Comparison of ENCODE assay signal across 10 cellular contexts in genomic region chr10:11602919-11603523, GRCh38. TPM values are rescaled to one million over a fixed set of nuclear protein-coding genes. Genes with fewer than 3 reads are reported as not detected.
DNase-seq lines count a peak whose midpoint lies in the region; ATAC-seq, FAIRE-seq and TF ChIP-seq lines count a peak whose summit lies in the region.
"Had no signal": no experiment of that assay in that cellular context is flagged by ENCODE, and none has a peak within 500 bp of the region (broad histone marks: within the 10 kb centered on the region; RNA-seq: fewer than 3 reads in every experiment).

No MANE protein-coding gene starts in this region.

- no peak for FAIRE-seq in GM12878 (lab: Jason Lieb, UNC)

- in situ Hi-C loops in mammary epithelial cell (cut with MboI; ENCODE audit: low sequenced_read_pairs in 2 of 2) (no loop called here), GM12878 (cut with MboI) (no loop called here), ACHN (cut with HindIII; ENCODE audit: low pct_ligation_motif_present, low pct_unique_long_range_greater_than_20kb, low sequenced_read_pairs) (no loop called here)

- H4K20me1 ChIP-seq in mammary epithelial cell (ENCODE audit: insufficient read depth, low read length) (no peaks in the 10 kb centered on the region), GM12878 (ENCODE audit: control insufficient read depth, insufficient read depth) (no peaks in the 10 kb centered on the region)

- POLR2A ChIA-PET in MCF 10A (lab: Yijun Ruan, JAX) = interaction anchor here (2.1 kb wide), 1 partner anchor 9 kb away, joined by 6 read pairs; the partner anchor contains the start of gene USP6NL
- POLR2A ChIA-PET in GM12878 (lab: Charles Lee) = interaction anchor here (1.3 to 1.7 kb wide), 5 partner anchors 8 to 83 kb away, joined by 3 to 8 read pairs (median 3); no protein-coding TSS in a partner anchor

- no peak overlapping the region for H3K4me2 ChIP-seq in mammary epithelial cell (ENCODE audit: insufficient read depth, low read depth, low read length)
- peak overlapping the region; percentile 64 for H3K4me2 ChIP-seq in GM12878 (ENCODE audit: control insufficient read depth, insufficient read depth)

- no peak overlapping the region for H3K27ac Mint-ChIP-seq in MCF 10A (ENCODE audit: low read depth, unreplicated experiment)
- peak overlapping the region; percentile 42 for H3K27ac Mint-ChIP-seq in stimulated activated naive B cell treated with anti-CD40 and anti-IgM and Interleukin-4, amounts not matched to agents 10 μg/mL and 1 μg/mL and 100 μg/mL, for 72 hours
- H3K27ac Mint-ChIP-seq in activated naive CD4-positive, alpha-beta T cell treated with anti-CD3 and anti-CD28 coated beads for 36 hours = no peak overlapping the region

- DNase-seq in mammary epithelial cell (peak; percentile 19), MCF 10A (ENCODE audit: unreplicated experiment) (no peak), HuH-7 (ENCODE audit: low spot score) (peak; percentile 56), GM12878 (ENCODE audit: low read depth, low spot score) (peak; percentile 67), ACHN (no peak)
- no peak for DNase-seq in stimulated activated naive B cell treated with anti-CD40 and anti-IgM and Interleukin-4, amounts not matched to agents 10 μg/mL and 1 μg/mL and 100 μg/mL, for 72 hours
- DNase-seq in activated naive CD4-positive, alpha-beta T cell treated with anti-CD3 and anti-CD28 coated beads for 36 hours = no peak

- BruUV-seq in mammary epithelial cell (replicated peaks; lab: Mats Ljungman, UMichigan) = no TSS peak
- no TSS peak for BruUV-seq in MCF 10A (replicated peaks; lab: Mats Ljungman, UMichigan)
- BruUV-seq in GM12878 (replicated peaks; lab: Mats Ljungman, UMichigan) = no TSS peak

- H3K79me2 ChIP-seq in mammary epithelial cell (ENCODE audit: insufficient read depth, low read length) (peaks cover 91% of the 10 kb centered on the region), GM12878 (ENCODE audit: control insufficient read depth, insufficient read depth, low read length) (peaks cover 99% of the 10 kb centered on the region)

- intact Hi-C loops in mammary epithelial cell (cut with micrococcal nuclease) = no loop called here
- intact Hi-C loops in MCF 10A (cut with micrococcal nuclease) = no loop called here
- intact Hi-C loops in GM12878 (cut with micrococcal nuclease; ENCODE audit: unreplicated experiment) = loop anchor here (2.0 to 10.0 kb wide), 2 partner anchors 86 to 438 kb away; no protein-coding TSS in a partner anchor
- intact Hi-C loops in activated naive CD4-positive, alpha-beta T cell treated with anti-CD3 and anti-CD28 coated beads for 36 hours (cut with micrococcal nuclease) = no loop called here

- H3K4me1 ChIP-seq in mammary epithelial cell (ENCODE audit: insufficient read depth, low read length) (no peaks in the 10 kb centered on the region), GM12878 (ENCODE audit: control insufficient read depth, insufficient read depth, low read length) (peaks cover 45% of the 10 kb centered on the region)

- RAD21 ChIA-PET in GM12878 (lab: Charles Lee; ENCODE audit: unreplicated experiment) = interaction anchor here (1.2 to 6.0 kb wide), 5 partner anchors 9 to 78 kb away, joined by 4 to 32 read pairs (median 5); no protein-coding TSS in a partner anchor

- H3K4me3 Mint-ChIP-seq in MCF 10A (ENCODE audit: unreplicated experiment) = no peak overlapping the region
- no peak overlapping the region for H3K4me3 Mint-ChIP-seq in stimulated activated naive B cell treated with anti-CD40 and anti-IgM and Interleukin-4, amounts not matched to agents 10 μg/mL and 1 μg/mL and 100 μg/mL, for 72 hours
- no peak overlapping the region for H3K4me3 Mint-ChIP-seq in activated naive CD4-positive, alpha-beta T cell treated with anti-CD3 and anti-CD28 coated beads for 36 hours

- dilution Hi-C loops in mammary epithelial cell (cut with HindIII; ENCODE audit: low sequenced_read_pairs) = loop anchor here (5.0 kb wide), 2 partner anchors 41 to 71 kb away; no protein-coding TSS in a partner anchor

- H3K9ac ChIP-seq in mammary epithelial cell (ENCODE audit: insufficient read depth, low read length) (no peak overlapping the region), GM12878 (ENCODE audit: control insufficient read depth, insufficient read depth, low read length) (peak overlapping the region; percentile 24)

- SMC1A ChIA-PET in GM12878 (lab: Charles Lee; ENCODE audit: uncharacterized antibody, unreplicated experiment) = interaction anchor here (1.1 to 4.6 kb wide), 17 partner anchors 9 to 88 kb away, joined by 3 to 26 read pairs (median 5); no protein-coding TSS in a partner anchor

- CTCF ChIA-PET in mammary epithelial cell (lab: Charles Lee; ENCODE audit: low non-redundant PET) = no interaction called here
- CTCF ChIA-PET in MCF 10A (lab: Yijun Ruan, JAX) = interaction anchor here (0.6 to 1.3 kb wide), 3 partner anchors 11 to 122 kb away, joined by 3 read pairs; no protein-coding TSS in a partner anchor
- CTCF ChIA-PET in GM12878 (lab: Yijun Ruan, JAX) = interaction anchor here (0.6 to 1.4 kb wide), 4 partner anchors 49 to 96 kb away, joined by 3 read pairs; no protein-coding TSS in a partner anchor
- CTCF ChIA-PET in activated naive CD4-positive, alpha-beta T cell treated with anti-CD3 and anti-CD28 coated beads for 36 hours (lab: Charles Lee) = interaction anchor here (1.0 kb wide), 1 partner anchor 23 kb away, joined by 3 read pairs; no protein-coding TSS in a partner anchor

- H2AFZ ChIP-seq in mammary epithelial cell (ENCODE audit: low read depth, low read length) = no peak overlapping the region
- H2AFZ ChIP-seq in GM12878 (ENCODE audit: control insufficient read depth, low read depth, low read length) = no peak overlapping the region

- H3K9me3 ChIP-seq in mammary epithelial cell (replicated peaks; ENCODE audit: insufficient read depth, low read length) = no peaks in the 10 kb centered on the region
- no peaks in the 10 kb centered on the region; the same call in 2 of the 3 replicates for H3K9me3 ChIP-seq in GM12878 (replicated peaks; ENCODE audit: control insufficient read depth, insufficient read depth, low read length)

- no peak for TF ChIP-seq POLR2A in GM12878 (IDR thresholded peaks at IDR 0.05; ENCODE audit: low read depth, low read length)

- H3K36me3 Mint-ChIP-seq in MCF 10A (ENCODE audit: insufficient read depth, unreplicated experiment) = peaks cover 5% of the 10 kb centered on the region
- peaks cover 7 to 11% of the 10 kb centered on the region in 2 donors for H3K36me3 Mint-ChIP-seq in stimulated activated naive B cell treated with anti-CD40 and anti-IgM and Interleukin-4, amounts not matched to agents 10 μg/mL and 1 μg/mL and 100 μg/mL, for 72 hours
- H3K36me3 Mint-ChIP-seq in activated naive CD4-positive, alpha-beta T cell treated with anti-CD3 and anti-CD28 coated beads for 36 hours (ENCODE audit: low read depth) = no peaks in the 10 kb centered on the region

- ATAC-seq in GM12878 (peak; percentile 62), GM21381 (IDR thresholded peaks at IDR 0.05; ENCODE audit: unreplicated experiment) (no peak)
- peak; percentile 59 to 60 for ATAC-seq in stimulated activated naive B cell treated with anti-CD40 and anti-IgM and Interleukin-4, amounts not matched to agents 10 μg/mL and 1 μg/mL and 100 μg/mL, for 72 hours (replicated peaks)

- H3K36me3 ChIP-seq in mammary epithelial cell (ENCODE audit: insufficient read depth, low read length) (no peaks in the 10 kb centered on the region), GM12878 (ENCODE audit: control insufficient read depth in 2 of 2, insufficient read depth in 2 of 2, low read length in 1 of 2) (no peaks in the 10 kb centered on the region)

- H3K4me3 ChIP-seq in mammary epithelial cell (replicated peaks in 1 of 3; ENCODE audit: insufficient read depth in 1 of 3, low read depth in 2 of 3, low read length in 3 of 3) = no peak overlapping the region
- H3K4me3 ChIP-seq in GM12878 = peak overlapping the region; percentile 54

- H3K9me3 Mint-ChIP-seq in MCF 10A (ENCODE audit: unreplicated experiment) = no peaks in the 10 kb centered on the region
- H3K9me3 Mint-ChIP-seq in stimulated activated naive B cell treated with anti-CD40 and anti-IgM and Interleukin-4, amounts not matched to agents 10 μg/mL and 1 μg/mL and 100 μg/mL, for 72 hours = no peaks in the 10 kb centered on the region
- H3K9me3 Mint-ChIP-seq in activated naive CD4-positive, alpha-beta T cell treated with anti-CD3 and anti-CD28 coated beads for 36 hours = no peaks in the 10 kb centered on the region

- peak; percentile 51 to 59; a peak in 2 of 4 replicates for TF ChIP-seq EP300 in GM12878 (IDR thresholded peaks at IDR 0.05; ENCODE audit: borderline replicate concordance in 1 of 2, control insufficient read depth in 1 of 2, low read depth in 2 of 2, low read length in 2 of 2)

- 83% methylated on average over 6 of the region's 7 CpGs for WGBS in mammary epithelial cell (ENCODE audit: low coverage, missing lambda C conversion rate)
- 14% methylated on average over 7 of the region's 7 CpGs for WGBS in GM12878 (ENCODE audit: insufficient coverage, insufficient replicate concordance, low lambda C conversion rate, missing lambda C conversion rate)

- peaks cover 7% of the 10 kb centered on the region for H3K4me1 Mint-ChIP-seq in MCF 10A (ENCODE audit: insufficient read depth, unreplicated experiment)
- H3K4me1 Mint-ChIP-seq in stimulated activated naive B cell treated with anti-CD40 and anti-IgM and Interleukin-4, amounts not matched to agents 10 μg/mL and 1 μg/mL and 100 μg/mL, for 72 hours = peaks cover 32 to 77% of the 10 kb centered on the region in 2 donors
- H3K4me1 Mint-ChIP-seq in activated naive CD4-positive, alpha-beta T cell treated with anti-CD3 and anti-CD28 coated beads for 36 hours (ENCODE audit: low read depth) = peaks cover 59% of the 10 kb centered on the region

- H3K27me3 ChIP-seq in mammary epithelial cell (ENCODE audit: insufficient read depth, low read length) (no peaks in the 10 kb centered on the region), GM12878 (replicated peaks in 1 of 2; ENCODE audit: control insufficient read depth in 2 of 2, insufficient read depth in 2 of 2, low read length in 1 of 2) (no peaks in the 10 kb centered on the region)

- no peak for TF ChIP-seq RAD21 in GM12878 (IDR thresholded peaks at IDR 0.05; ENCODE audit: insufficient read depth, low read depth, low read length)

- TF ChIP-seq CTCF in mammary epithelial cell (conservative IDR thresholded peaks at IDR 0.05 in 1 of 2, IDR thresholded peaks at IDR 0.05 in 1 of 2; ENCODE audit: extremely low read depth in 1 of 2, insufficient read depth in 1 of 2, low read depth in 1 of 2, low read length in 2 of 2) (no peak), MCF 10A (IDR thresholded peaks at IDR 0.05; ENCODE audit: unreplicated experiment) (no peak), GM12878 (IDR thresholded peaks at IDR 0.05 in 2 of 3, conservative IDR thresholded peaks at IDR 0.05 in 1 of 3; ENCODE audit: control insufficient read depth in 2 of 3, extremely low read depth in 1 of 3, insufficient read depth in 1 of 3, low read depth in 3 of 3, low read length in 3 of 3) (no peak)

- no peaks in the 10 kb centered on the region for H3K27me3 Mint-ChIP-seq in MCF 10A (ENCODE audit: insufficient read depth, unreplicated experiment)
- no peaks in the 10 kb centered on the region for H3K27me3 Mint-ChIP-seq in stimulated activated naive B cell treated with anti-CD40 and anti-IgM and Interleukin-4, amounts not matched to agents 10 μg/mL and 1 μg/mL and 100 μg/mL, for 72 hours
- no peaks in the 10 kb centered on the region for H3K27me3 Mint-ChIP-seq in activated naive CD4-positive, alpha-beta T cell treated with anti-CD3 and anti-CD28 coated beads for 36 hours (ENCODE audit: low read depth)
- H3K27me3 Mint-ChIP-seq: brain had no signal

- H3K27ac ChIP-seq in mammary epithelial cell (ENCODE audit: insufficient read depth, low read depth, low read length) = no peak overlapping the region
- peak overlapping the region; percentile 64 for H3K27ac ChIP-seq in GM12878 (ENCODE audit: control insufficient read depth, insufficient read depth)
- H3K27ac ChIP-seq: C4-2B had no signal

RNA-seq across cellular contexts. Expression of gene USP6NL, which starts 8.4 kb away (rescaled TPM):
- 10 to 100 TPM; 12.2 to 13.9 TPM for total RNA-seq in mammary epithelial cell
- polyA plus RNA-seq in mammary epithelial cell = 7.2 TPM
- polyA minus RNA-seq in mammary epithelial cell = 13.4 TPM
- total RNA-seq in MCF 10A (2022) = 19.0 and 19.2 TPM in 2 replicates
- total RNA-seq in GM12878 (2013; cell fraction: nucleolus; rRNA removed) = 37.0 and 39.1 TPM in 2 replicates
- total RNA-seq in GM12878 (2014; rRNA removed) = 25.8 and 32.1 TPM in 2 replicates
- total RNA-seq in GM12878 (2014; rRNA removed; fragmentation: Illumina TruSeq; extraction: Trizol) = 21.7 and 22.2 TPM in 2 replicates
- 25.0 and 27.7 TPM in 2 replicates for total RNA-seq in GM12878 (2021)
- polyA plus RNA-seq in GM12878 (2011; ENCODE audit: low read depth) = 10.1 TPM
- polyA plus RNA-seq in GM12878 (2011; rRNA removed) = 12.1 and 13.3 TPM in 2 replicates
- 8.0 and 9.9 TPM in 2 replicates for polyA plus RNA-seq in GM12878 (2011; cell fraction: cytosol; rRNA removed)
- polyA plus RNA-seq in GM12878 (2011; cell fraction: nucleus; rRNA removed) = 9.6 and 12.0 TPM in 2 replicates
- 14.8 and 19.1 TPM in 2 replicates for polyA plus RNA-seq in GM12878 (2012)
- polyA plus RNA-seq in GM12878 (2014; fragmentation: Illumina TruSeq; extraction: Trizol) = 22.5 and 24.0 TPM in 2 replicates
- polyA plus RNA-seq in GM12878 (2014; fragmentation: Nextera tagmentation; extraction: Ambion mirVana) = 1 to 10 TPM; 4.0 to 6.5 TPM
- polyA plus RNA-seq in GM12878 (2014; rRNA removed) = 19.2 and 21.5 TPM in 2 replicates
- 10 to 100 TPM; 12.5 to 14.9 TPM for polyA plus RNA-seq in GM12878 (2016; fragmentation: Nextera tagmentation; extraction: Ambion mirVana)
- polyA minus RNA-seq in GM12878 (2011; rRNA and poly(A)+ RNA removed) = 12.3 and 14.9 TPM in 2 replicates
- 4.0 and 5.9 TPM in 2 replicates for polyA minus RNA-seq in GM12878 (2011; cell fraction: cytosol; rRNA and poly(A)+ RNA removed)
- 11.1 and 21.9 TPM in 2 replicates for polyA minus RNA-seq in GM12878 (2011; cell fraction: nucleus; rRNA and poly(A)+ RNA removed)
- 1 to 10 TPM; 6.9 to 7.5 TPM for total RNA-seq in activated naive CD4-positive, alpha-beta T cell treated with anti-CD3 and anti-CD28 coated beads for 36 hours

Comparison
In these comparisons a context has a peak if more than half of its experiments do, and no peak if none do; other contexts are left out.
1. DNase-seq: peak in mammary epithelial cell (single experiment), HuH-7 (single experiment) and GM12878 (single experiment); none in MCF 10A (single experiment), stimulated activated naive B cell treated with anti-CD40 and anti-IgM and Interleukin-4, amounts not matched to agents 10 μg/mL and 1 μg/mL and 100 μg/mL, for 72 hours (single experiment), ACHN (single experiment) and activated naive CD4-positive, alpha-beta T cell treated with anti-CD3 and anti-CD28 coated beads for 36 hours (single experiment).